20 cellular contexts compared by ENCODE assay signal in the genomic region with DNA sequence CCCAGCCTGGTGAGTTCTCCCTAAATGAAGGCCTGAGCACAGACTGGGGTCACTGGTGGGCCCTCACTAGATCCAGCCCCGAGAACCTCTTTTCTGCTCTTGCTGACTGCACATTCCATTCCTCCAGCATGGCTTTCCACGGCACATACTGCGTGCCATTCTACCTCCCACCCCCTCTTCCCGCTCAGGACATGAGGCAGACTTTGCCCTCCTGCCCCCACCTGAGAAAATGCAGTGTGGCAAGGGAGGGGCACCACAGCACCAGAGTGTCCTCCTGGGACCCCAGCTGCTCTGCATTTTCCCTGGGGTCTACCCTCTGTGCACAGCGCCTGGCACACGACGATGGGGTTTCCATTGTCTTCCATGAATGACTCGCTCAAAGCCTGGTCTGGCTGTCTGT. TPM values are rescaled to one million over a fixed set of nuclear protein-coding genes. Genes with fewer than 3 reads are reported as not detected.
DNase-seq lines count a peak whose midpoint lies in the region; ATAC-seq, FAIRE-seq and TF ChIP-seq lines count a peak whose summit lies in the region.
"Had no signal": no experiment of that assay in that cellular context is flagged by ENCODE, and none has a peak within 500 bp of the region (broad histone marks: within the 10 kb centered on the region; RNA-seq: fewer than 3 reads in every experiment).

No MANE protein-coding gene starts in this region.

- DNase-seq in GM23338 (ENCODE audit: low spot score), result no peak
- DNase-seq in IMR-90, result no peak
- DNase-seq in astrocyte (ENCODE audit: low read depth), result no peak
- DNase-seq in osteocyte (ENCODE audit: extremely low spot score, unreplicated experiment), result peak; percentile 70
- DNase-seq in aorta, result no peak
- DNase-seq in activated T-cell treated with anti-CD3 and anti-CD28 coated beads, Interleukin-2, amount 50 U/mL, for 72 hours, result no peak
- DNase-seq in esophagus squamous epithelium (lab: John Stamatoyannopoulos, UW), result no peak
- DNase-seq: CD4-positive, CD25-positive, alpha-beta regulatory T cell; DMS79; GM23248; KG1; NCI-H1694; NCI-H2081; NCI-H2171 treated with DMSO at 0.1 percent for 48 hours; NCI-H524 treated with DMSO at 0.1 percent for 48 hours; SHP77 had no signal

- H3K18ac ChIP-seq in IMR-90 (ENCODE audit: low read depth, low read length), result no peak overlapping the region

- no peak overlapping the region for H3K4me2 ChIP-seq in GM23338
- no peak overlapping the region for H3K4me2 ChIP-seq in IMR-90 (ENCODE audit: low read depth, low read length)
- no peak overlapping the region for H3K4me2 ChIP-seq in astrocyte (ENCODE audit: low read length)

- H3K9me1 ChIP-seq in IMR-90 (ENCODE audit: insufficient read depth, low read length), result peaks cover 6% of the 10 kb centered on the region

- no peak overlapping the region for H4K5ac ChIP-seq in IMR-90 (ENCODE audit: low read depth, low read length)

- no peak overlapping the region for H3K56ac ChIP-seq in IMR-90 (ENCODE audit: extremely low read depth, insufficient read depth, low read length)

- TF ChIP-seq POLR2A in IMR-90 (IDR thresholded peaks at IDR 0.05; ENCODE audit: low read depth, low read length), result no peak
- no peak for TF ChIP-seq POLR2A in esophagus squamous epithelium (IDR thresholded peaks at IDR 0.05)

- H3K4me3 ChIP-seq in GM23338, result no peak overlapping the region
- H3K4me3 ChIP-seq in IMR-90 (ENCODE audit: insufficient read depth, low read depth, low read length), result no peak overlapping the region
- no peak overlapping the region for H3K4me3 ChIP-seq in astrocyte (ENCODE audit: insufficient read depth, low read depth, low read length)
- no peak overlapping the region for H3K4me3 ChIP-seq in aorta (ENCODE audit: low read length in 2 of 2)
- H3K4me3 ChIP-seq in esophagus squamous epithelium, result no peak overlapping the region
- H3K4me3 ChIP-seq: GM23248, SK-N-MC had no signal

- no peaks in the 10 kb centered on the region for H3K9me3 ChIP-seq in IMR-90 (ENCODE audit: control insufficient read depth, insufficient read depth, low read length)
- H3K9me3 ChIP-seq in astrocyte (ENCODE audit: insufficient read depth, low read depth, low read length), result no peaks in the 10 kb centered on the region
- H3K9me3 ChIP-seq in aorta (ENCODE audit: control insufficient read depth, low read length), result no peaks in the 10 kb centered on the region
- H3K9me3 ChIP-seq in esophagus squamous epithelium, result no peaks in the 10 kb centered on the region

- 98% methylated on average over 5 of the region's 8 CpGs; no CpG with 5 or more reads in 1 of the 2 experiments for WGBS in IMR-90 (ENCODE audit: extremely low coverage in 2 of 2, insufficient read length in 1 of 2), 2 experiments
- WGBS in aorta, 2 donors, result 92 to 93% methylated on average over 8 of the region's 8 CpGs
- WGBS in esophagus squamous epithelium, 2 donors, result 80 to 82% methylated on average over 7 to 8 of the region's 8 CpGs

- no peaks in the 10 kb centered on the region for H3K36me3 Mint-ChIP-seq in GM23338 (ENCODE audit: low read depth)
- H3K36me3 Mint-ChIP-seq in astrocyte (ENCODE audit: low read depth, unreplicated experiment), result no peaks in the 10 kb centered on the region
- no peaks in the 10 kb centered on the region for H3K36me3 Mint-ChIP-seq in osteocyte (ENCODE audit: unreplicated experiment)
- no peaks in the 10 kb centered on the region for H3K36me3 Mint-ChIP-seq in activated T-cell treated with anti-CD3 and anti-CD28 coated beads, Interleukin-2, amount 50 U/mL, for 72 hours (ENCODE audit: insufficient read depth in 2 of 2)
- H3K36me3 Mint-ChIP-seq: CD4-positive, CD25-positive, alpha-beta regulatory T cell had no signal

- intact Hi-C loops in IMR-90 (cut with micrococcal nuclease), result no loop called here
- intact Hi-C loops in aorta (cut with DNase I), result loop anchor here in 1 of 2 donors (5.0 kb wide), 1 partner anchor 104 kb away; no protein-coding TSS in a partner anchor
- intact Hi-C loops in esophagus squamous epithelium (cut with DNase I), result no loop called here

- no peak overlapping the region for H4K91ac ChIP-seq in IMR-90 (ENCODE audit: insufficient read depth, low read depth, low read length)

- H2BK20ac ChIP-seq in IMR-90 (ENCODE audit: low read depth, low read length), result no peak overlapping the region

- TF ChIP-seq RAD21 in IMR-90 (IDR thresholded peaks at IDR 0.05; ENCODE audit: low read length), result no peak

- CTCF ChIA-PET in IMR-90 (lab: Yijun Ruan, JAX), result interaction anchor here (0.6 kb wide), 1 partner anchor 218 kb away, joined by 3 read pairs; no protein-coding TSS in a partner anchor

- peak overlapping the region; percentile 18; the same call in 1 of the 2 replicates for H2AFZ ChIP-seq in GM23338
- no peak overlapping the region for H2AFZ ChIP-seq in IMR-90 (replicated peaks; ENCODE audit: low read length, poor library complexity)
- peak overlapping the region; percentile 23 for H2AFZ ChIP-seq in astrocyte (ENCODE audit: low read depth, low read length)
- H2AFZ ChIP-seq: GM23248 had no signal

- H3K23ac ChIP-seq in IMR-90 (ENCODE audit: low read depth, low read length), result no peak overlapping the region

- H3K4me1 ChIP-seq in GM23338 (ENCODE audit: insufficient read depth), result peaks cover 4% of the 10 kb centered on the region; the same call in 1 of the 2 replicates
- H3K4me1 ChIP-seq in IMR-90 (ENCODE audit: control insufficient read depth, insufficient read depth, low read length), result peaks cover 2% of the 10 kb centered on the region; the same call in 1 of the 2 replicates
- no peaks in the 10 kb centered on the region for H3K4me1 ChIP-seq in astrocyte (ENCODE audit: insufficient read depth, low read length)
- no peaks in the 10 kb centered on the region for H3K4me1 ChIP-seq in aorta (ENCODE audit: control insufficient read depth in 1 of 2, insufficient read depth in 2 of 2, low read length in 2 of 2)
- H3K4me1 ChIP-seq in esophagus squamous epithelium, result peaks cover 0 to 30% (median 0%) of the 10 kb centered on the region in 3 donors

- no peak overlapping the region for H4K8ac ChIP-seq in IMR-90 (ENCODE audit: low read depth in 2 of 2, low read length in 2 of 2)

- peak overlapping the region; percentile 86 for H2AK9ac ChIP-seq in IMR-90 (replicated peaks; ENCODE audit: low read depth, low read length, poor library complexity)

- H3K27me3 ChIP-seq in GM23338 (ENCODE audit: insufficient read depth) (peaks cover 10% of the 10 kb centered on the region; the same call in 1 of the 2 replicates), IMR-90 (ENCODE audit: control insufficient read depth, insufficient read depth, low read length) (no peaks in the 10 kb centered on the region), astrocyte (ENCODE audit: insufficient read depth, low read length) (no peaks in the 10 kb centered on the region), aorta (ENCODE audit: control insufficient read depth in 1 of 2, insufficient read depth in 2 of 2, low read length in 1 of 2) (no peaks in the 10 kb centered on the region), esophagus squamous epithelium (peaks cover 0 to 5% (median 0%) of the 10 kb centered on the region in 4 donors)

- H3K4me1 Mint-ChIP-seq in GM23338, result peaks cover 7% of the 10 kb centered on the region
- peaks cover 10% of the 10 kb centered on the region for H3K4me1 Mint-ChIP-seq in astrocyte (ENCODE audit: low read depth, unreplicated experiment)
- H3K4me1 Mint-ChIP-seq in osteocyte (ENCODE audit: unreplicated experiment), result no peaks in the 10 kb centered on the region
- no peaks in the 10 kb centered on the region for H3K4me1 Mint-ChIP-seq in activated T-cell treated with anti-CD3 and anti-CD28 coated beads, Interleukin-2, amount 50 U/mL, for 72 hours (ENCODE audit: low read depth)
- H3K4me1 Mint-ChIP-seq: CD4-positive, CD25-positive, alpha-beta regulatory T cell had no signal

- in situ Hi-C loops in IMR-90 (cut with MboI; ENCODE audit: low sequenced_read_pairs), result no loop called here

- H3K9me3 Mint-ChIP-seq in GM23338 (peaks cover 2% of the 10 kb centered on the region; the same call in 2 of the 3 replicates), astrocyte (ENCODE audit: unreplicated experiment) (peaks cover under 1% of the 10 kb centered on the region), osteocyte (ENCODE audit: unreplicated experiment) (no peaks in the 10 kb centered on the region)
- no peaks in the 10 kb centered on the region for H3K9me3 Mint-ChIP-seq in activated T-cell treated with anti-CD3 and anti-CD28 coated beads, Interleukin-2, amount 50 U/mL, for 72 hours

- no TSS peak for BruUV-seq in IMR-90 (replicated peaks; lab: Mats Ljungman, UMichigan)

- dilution Hi-C loops in IMR-90 (cut with HindIII; ENCODE audit: low sequenced_read_pairs, unreplicated experiment), result no loop called here

- H3K27me3 Mint-ChIP-seq in GM23338 (ENCODE audit: insufficient read depth, low read depth, poor library complexity) (peaks cover 16% of the 10 kb centered on the region), astrocyte (ENCODE audit: low read depth, unreplicated experiment) (peaks cover 28% of the 10 kb centered on the region), osteocyte (ENCODE audit: unreplicated experiment) (no peaks in the 10 kb centered on the region)
- peaks cover 14% of the 10 kb centered on the region for H3K27me3 Mint-ChIP-seq in activated T-cell treated with anti-CD3 and anti-CD28 coated beads, Interleukin-2, amount 50 U/mL, for 72 hours (ENCODE audit: low read depth)

- H3K14ac ChIP-seq in IMR-90 (replicated peaks; ENCODE audit: low read depth, low read length), result no peak overlapping the region

- no peaks in the 10 kb centered on the region for H3K79me1 ChIP-seq in IMR-90 (ENCODE audit: low read depth in 1 of 2, low read length in 2 of 2)

- H3K36me3 ChIP-seq in GM23338 (ENCODE audit: insufficient read depth) (no peaks in the 10 kb centered on the region), IMR-90 (ENCODE audit: control insufficient read depth, insufficient read depth, low read length) (no peaks in the 10 kb centered on the region), astrocyte (ENCODE audit: insufficient read depth, low read length) (no peaks in the 10 kb centered on the region), aorta (ENCODE audit: control insufficient read depth in 1 of 2, insufficient read depth in 2 of 2, low read length in 1 of 2) (no peaks in the 10 kb centered on the region), esophagus squamous epithelium (no peaks in the 10 kb centered on the region)

- no peak for FAIRE-seq in astrocyte (lab: Jason Lieb, UNC)

- H2BK5ac ChIP-seq in IMR-90 (ENCODE audit: low read depth, low read length, poor library complexity, severe bottlenecking), result no peak overlapping the region

- ATAC-seq in GM23338, result no peak
- no peak for ATAC-seq in IMR-90 (ENCODE audit: low read depth)
- no peak for ATAC-seq in aorta (ENCODE audit: low FRiP score)
- ATAC-seq in activated T-cell treated with anti-CD3 and anti-CD28 coated beads, Interleukin-2, amount 50 U/mL, for 72 hours (replicated peaks in 1 of 2), result no peak
- ATAC-seq: HCT116 had no signal

- H3K4me3 Mint-ChIP-seq in GM23338 (no peak overlapping the region), astrocyte (ENCODE audit: unreplicated experiment) (no peak overlapping the region), osteocyte (ENCODE audit: unreplicated experiment) (no peak overlapping the region)
- no peak overlapping the region for H3K4me3 Mint-ChIP-seq in activated T-cell treated with anti-CD3 and anti-CD28 coated beads, Interleukin-2, amount 50 U/mL, for 72 hours
- H3K4me3 Mint-ChIP-seq: CD4-positive, CD25-positive, alpha-beta regulatory T cell had no signal

- no peak overlapping the region for H2BK15ac ChIP-seq in IMR-90 (ENCODE audit: low read depth, low read length)

- TF ChIP-seq CTCF in GM23338 (conservative IDR thresholded peaks at IDR 0.05; ENCODE audit: low read depth in 2 of 2), result no peak
- TF ChIP-seq CTCF in IMR-90 (conservative IDR thresholded peaks at IDR 0.05; ENCODE audit: low read depth, low read length), result no peak
- no peak for TF ChIP-seq CTCF in astrocyte (IDR thresholded peaks at IDR 0.05; ENCODE audit: insufficient read depth, low read depth, low read length)
- no peak for TF ChIP-seq CTCF in osteocyte (IDR thresholded peaks at IDR 0.05)
- TF ChIP-seq CTCF in esophagus squamous epithelium (IDR thresholded peaks at IDR 0.05), result no peak

- H3K9me2 ChIP-seq in GM23338 (ENCODE audit: insufficient read depth), result peaks cover 1% of the 10 kb centered on the region

- H3K79me2 ChIP-seq in GM23338 (replicated peaks; ENCODE audit: insufficient read depth) (no peaks in the 10 kb centered on the region), astrocyte (ENCODE audit: insufficient read depth, low read length) (no peaks in the 10 kb centered on the region)

- H3K27ac Mint-ChIP-seq in GM23338, result no peak overlapping the region
- H3K27ac Mint-ChIP-seq in astrocyte (ENCODE audit: unreplicated experiment), result peak overlapping the region; percentile 77
- H3K27ac Mint-ChIP-seq in osteocyte (ENCODE audit: unreplicated experiment), result no peak overlapping the region
- H3K27ac Mint-ChIP-seq in activated T-cell treated with anti-CD3 and anti-CD28 coated beads, Interleukin-2, amount 50 U/mL, for 72 hours, result no peak overlapping the region
- H3K27ac Mint-ChIP-seq: CD4-positive, CD25-positive, alpha-beta regulatory T cell had no signal

- no peaks in the 10 kb centered on the region for H3F3A ChIP-seq in GM23338 (replicated peaks; ENCODE audit: low read depth)

- no peak overlapping the region for H2AK5ac ChIP-seq in IMR-90 (ENCODE audit: low read depth, low read length)

- no peak overlapping the region for H3K9ac ChIP-seq in IMR-90 (ENCODE audit: low read depth, low read length)
- no peak overlapping the region for H3K9ac ChIP-seq in astrocyte (ENCODE audit: low read length)
- H3K9ac ChIP-seq: GM23248 had no signal

- H3K4ac ChIP-seq in IMR-90 (ENCODE audit: low read depth, low read length), result no peak overlapping the region

- H4K20me1 ChIP-seq in GM23338 (replicated peaks; ENCODE audit: insufficient read depth) (no peaks in the 10 kb centered on the region), IMR-90 (ENCODE audit: insufficient read depth, low read length) (no peaks in the 10 kb centered on the region), astrocyte (ENCODE audit: insufficient read depth, low read length) (no peaks in the 10 kb centered on the region)

- H3K27ac ChIP-seq in GM23338 (ENCODE audit: low read depth) (no peak overlapping the region), IMR-90 (ENCODE audit: insufficient read depth, low read length) (no peak overlapping the region), astrocyte (ENCODE audit: low read depth, low read length) (no peak overlapping the region), aorta (ENCODE audit: low read depth in 1 of 2, low read length in 2 of 2) (no peak overlapping the region), esophagus squamous epithelium (no peak overlapping the region)
- H3K27ac ChIP-seq: GM23248, HL-60, SK-N-MC had no signal

- H2BK120ac ChIP-seq in IMR-90 (ENCODE audit: low read depth, low read length), result no peak overlapping the region

- POLR2A ChIA-PET in IMR-90 (lab: Charles Lee; ENCODE audit: unreplicated experiment), result no interaction called here

RNA-seq across cellular contexts. Expression of a gene that starts 6.1 kb away (rescaled TPM):
- 0.31 and 1.6 TPM in 2 replicates for total RNA-seq in GM23338 (2014; rRNA removed; shearing (Covaris generic))
- 0.82 and 1.0 TPM in 2 replicates for polyA plus RNA-seq in GM23338 (2016; fragmentation: Nextera tagmentation; extraction: Ambion mirVana)
- total RNA-seq in IMR-90 (2012; rRNA removed), result under 0.01 TPM in 2 replicates
- 1.2 and 1.5 TPM in 2 replicates for polyA plus RNA-seq in IMR-90 (2012; rRNA removed)
- 0.26 and 1.0 TPM in 2 replicates for polyA plus RNA-seq in IMR-90 (2012; cell fraction: cytosol; rRNA removed)
- 1.7 TPM in 2 replicates for polyA plus RNA-seq in IMR-90 (2012; cell fraction: nucleus; rRNA removed; ENCODE audit: low replicate concordance)
- total RNA-seq in astrocyte, result 2.1 and 2.2 TPM in 2 replicates
- total RNA-seq in osteocyte, result 9.8 and 10.7 TPM in 2 replicates
- 100 to 1,000 TPM in 1 of 2 donors, 10 to 100 TPM in 1; 96.8 to 101 TPM for total RNA-seq in aorta
- polyA plus RNA-seq in aorta, result 1 to 10 TPM in 1 of 2 donors, under 1 TPM in 1; 0.25 to 2.8 TPM
- total RNA-seq in activated T-cell treated with anti-CD3 and anti-CD28 coated beads, Interleukin-2, amount 50 U/mL, for 72 hours, result under 1 TPM in 1 of 2 donors, not detected in 1; 0.10 TPM
- total RNA-seq in esophagus squamous epithelium, result 10 to 100 TPM in 1 of 4 donors, 1 to 10 TPM in 3; 3.3 to 18.9 (median 6.0) TPM
- total RNA-seq: CD4-positive, CD25-positive, alpha-beta regulatory T cell; HT-29 had no signal
- polyA plus RNA-seq: CD4-positive, CD25-positive, alpha-beta regulatory T cell had no signal
